1 cellular context compared by ENCODE assay signal in genomic region chr16:30535777-30536190, GRCh38.
TF ChIP-seq lines count a peak whose summit lies in the region.

No MANE protein-coding gene starts in this region.

TF ChIP-seq in GM12878, 131 proteins besides CTCF, POLR2A, EP300 and RAD21 (continues in another document):
- TF ChIP-seq CREM (IDR thresholded peaks at IDR 0.05; ENCODE audit: low read depth), result peak; percentile 44; the same call in 1 of the 2 replicates
- peak; percentile 77 for TF ChIP-seq POLR2AphosphoS5 (IDR thresholded peaks at IDR 0.05; ENCODE audit: low read length)
- TF ChIP-seq USF2 (IDR thresholded peaks at IDR 0.05; ENCODE audit: borderline replicate concordance, low read depth, low read length), result peak; percentile 53; the same call in 1 of the 2 replicates
- peak; percentile 93 for TF ChIP-seq DPF2 (IDR thresholded peaks at IDR 0.05)
- TF ChIP-seq ZBTB11 (CRISPR knock-in tag; IDR thresholded peaks at IDR 0.05), result no peak
- peak; percentile 37; the same call in 1 of the 2 replicates for TF ChIP-seq GATAD2B (conservative IDR thresholded peaks at IDR 0.05; ENCODE audit: low read depth)
- peak; percentile 34 to 65; a peak in 2 of 4 replicates for TF ChIP-seq BHLHE40 (IDR thresholded peaks at IDR 0.05; ENCODE audit: borderline replicate concordance in 1 of 2, low read depth in 2 of 2, low read length in 1 of 2)
- TF ChIP-seq RBBP5 (conservative IDR thresholded peaks at IDR 0.05), result no peak
- peak; percentile 18; the same call in 1 of the 2 replicates for TF ChIP-seq IKZF1 (conservative IDR thresholded peaks at IDR 0.05)
- TF ChIP-seq NKRF (conservative IDR thresholded peaks at IDR 0.05), result 0 out of 2 replicates have a peak, but pooled peaks have one; percentile 6
- no peak for TF ChIP-seq ZNF207 (IDR thresholded peaks at IDR 0.05; ENCODE audit: borderline replicate concordance)
- TF ChIP-seq SMARCA5 (IDR thresholded peaks at IDR 0.05), result peak; percentile 90
- no peak for TF ChIP-seq WRNIP1 (IDR thresholded peaks at IDR 0.05; ENCODE audit: borderline replicate concordance, low read depth, low read length)
- 0 out of 2 replicates have a peak, but pooled peaks have one; percentile 3 for TF ChIP-seq ZNF24 (IDR thresholded peaks at IDR 0.05)
- no peak for TF ChIP-seq IRF5 (IDR thresholded peaks at IDR 0.05; ENCODE audit: borderline replicate concordance)
- TF ChIP-seq RELB (IDR thresholded peaks at IDR 0.05; ENCODE audit: low read depth), result peak; percentile 43
- TF ChIP-seq CBX3 (IDR thresholded peaks at IDR 0.05; ENCODE audit: borderline replicate concordance, low read depth), result no peak
- 0 out of 2 replicates have a peak, but pooled peaks have one; percentile 1 for TF ChIP-seq SPI1 (IDR thresholded peaks at IDR 0.05; ENCODE audit: borderline replicate concordance, insufficient read depth, low read depth, low read length)
- TF ChIP-seq TARDBP (IDR thresholded peaks at IDR 0.05; ENCODE audit: borderline replicate concordance), result 0 out of 2 replicates have a peak, but pooled peaks have one; percentile 19
- TF ChIP-seq MEF2B (IDR thresholded peaks at IDR 0.05; ENCODE audit: partially characterized antibody, poor library complexity, severe bottlenecking), result peak; percentile 73
- TF ChIP-seq YY1 (IDR thresholded peaks at IDR 0.05; ENCODE audit: low read depth, low read length), result peak; percentile 75
- peak; percentile 18 to 40; a peak in 1 of 4 replicates for TF ChIP-seq IKZF2 (IDR thresholded peaks at IDR 0.05)
- peak; percentile 75 for TF ChIP-seq USF1 (IDR thresholded peaks at IDR 0.05; ENCODE audit: borderline replicate concordance, extremely low read length, insufficient read depth, low read depth, low read length)
- 0 out of 2 replicates have a peak, but pooled peaks have one; percentile 48 for TF ChIP-seq NBN (IDR thresholded peaks at IDR 0.05)
- TF ChIP-seq RAD51 (IDR thresholded peaks at IDR 0.05), result peak; percentile 87
- peak; percentile 91 for TF ChIP-seq MXI1 (IDR thresholded peaks at IDR 0.05; ENCODE audit: low read depth, low read length)
- TF ChIP-seq ZNF687 (IDR thresholded peaks at IDR 0.05), result peak; percentile 84
- TF ChIP-seq EED (IDR thresholded peaks at IDR 0.05; ENCODE audit: low read depth), result peak; percentile 68; the same call in 1 of the 2 replicates
- TF ChIP-seq MAX (IDR thresholded peaks at IDR 0.05; ENCODE audit: low read depth, low read length), result peak; percentile 54
- no peak for TF ChIP-seq KAT2A (conservative IDR thresholded peaks at IDR 0.05; ENCODE audit: control insufficient read depth, low read depth, low read length)
- TF ChIP-seq TBL1XR1 (IDR thresholded peaks at IDR 0.05; ENCODE audit: low read depth, low read length), result 0 out of 2 replicates have a peak, but pooled peaks have one; percentile 23
- no peak for TF ChIP-seq ZNF384 (IDR thresholded peaks at IDR 0.05; ENCODE audit: borderline replicate concordance, low read depth, low read length)
- TF ChIP-seq SIN3A (IDR thresholded peaks at IDR 0.05; ENCODE audit: low read depth, low read length), result peak; percentile 80; the same call in 1 of the 2 replicates
- TF ChIP-seq BACH1 (IDR thresholded peaks at IDR 0.05; ENCODE audit: borderline replicate concordance), result peak; percentile 26; the same call in 1 of the 2 replicates
- no peak for TF ChIP-seq PRDM15 (CRISPR knock-in tag; IDR thresholded peaks at IDR 0.05)
- TF ChIP-seq SUPT20H (IDR thresholded peaks at IDR 0.05; ENCODE audit: borderline replicate concordance, control insufficient read depth, low read depth, low read length), result no peak
- no peak for TF ChIP-seq HDAC6 (IDR thresholded peaks at IDR 0.05; ENCODE audit: unreplicated experiment)
- peak; percentile 48; the same call in 1 of the 2 replicates for TF ChIP-seq MLLT1 (IDR thresholded peaks at IDR 0.05)
- peak; percentile 83 for TF ChIP-seq MYC (IDR thresholded peaks at IDR 0.05; ENCODE audit: insufficient read depth, insufficient read length, insufficient replicate concordance, low read length, severe bottlenecking)
